In the genomic region with DNA sequence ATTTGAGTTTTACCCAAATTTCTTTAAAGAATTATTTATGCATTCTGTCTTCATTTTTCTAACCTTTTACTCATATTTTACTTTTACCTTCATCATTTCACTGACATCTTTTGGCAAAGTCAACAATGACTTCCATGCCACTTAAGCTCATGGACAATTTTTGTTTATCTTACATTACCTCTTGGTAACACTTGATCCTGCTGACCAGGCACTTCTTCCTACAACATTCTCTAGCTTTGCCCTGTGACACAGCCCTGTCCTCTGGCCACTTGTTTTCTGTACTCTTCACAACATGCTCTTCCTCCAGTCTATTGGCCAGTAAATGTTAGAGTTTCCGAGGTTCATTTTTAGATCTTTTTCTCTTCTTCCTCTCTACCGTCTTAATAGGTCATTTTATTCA, we compare ENCODE assay signal across 29 cellular contexts.
"Had no signal": no experiment of that assay in that cellular context is flagged by ENCODE, and none has a peak within 500 bp of the region (broad histone marks: within the 10 kb centered on the region; RNA-seq: fewer than 3 reads in every experiment).

No MANE protein-coding gene starts in this region.

- H3K36me3 Mint-ChIP-seq: stimulated activated effector memory CD8-positive, alpha-beta T cell treated with anti-CD3 and anti-CD28 coated beads, Interleukin-12 subunit alpha, Interleukin-12 subunit beta, amount 100 ng/mL, for 72 hours; stimulated activated memory B cell treated with anti-CD40 and anti-IgM and Interleukin-4, amounts not matched to agents 10 μg/mL and 1 μg/mL and 100 μg/mL, for 72 hours; stimulated activated naive B cell treated with anti-CD40 and anti-IgM and Interleukin-4, amounts not matched to agents 10 μg/mL and 1 μg/mL and 100 μg/mL, for 72 hours; type B pancreatic cell had no signal

- H3K27me3 ChIP-seq: stomach, suprapubic skin, testis, thyroid gland, tibial artery, tibial nerve, transverse colon, upper lobe of left lung, upper lobe of right lung, uterus, vagina had no signal

- ATAC-seq: stimulated activated effector memory CD8-positive, alpha-beta T cell treated with anti-CD3 and anti-CD28 coated beads, Interleukin-12 subunit alpha, Interleukin-12 subunit beta, amount 100 ng/mL, for 72 hours; stimulated activated memory B cell treated with anti-CD40 and anti-IgM and Interleukin-4, amounts not matched to agents 10 μg/mL and 1 μg/mL and 100 μg/mL, for 72 hours; stimulated activated naive B cell treated with anti-CD40 and anti-IgM and Interleukin-4, amounts not matched to agents 10 μg/mL and 1 μg/mL and 100 μg/mL, for 72 hours; stimulated activated naive CD8-positive, alpha-beta T cell treated with anti-CD3 and anti-CD28 coated beads, Interleukin-15, amount 100 ng/mL, for 72 hours; stimulated activated naive CD8-positive, alpha-beta T cell treated with anti-CD3 and anti-CD28 coated beads, Interleukin-15, Interleukin-2, amounts not matched to agents 100 U/mL and 50 U/mL, for 24 hours; upper lobe of right lung had no signal

- H3K4me3 ChIP-seq: stomach, suprapubic skin, testis, thoracic aorta, thyroid gland, tibial artery, tibial nerve, transverse colon, upper lobe of left lung, upper lobe of right lung, uterus, vagina had no signal

- H3K4me3 Mint-ChIP-seq: stimulated activated effector memory CD8-positive, alpha-beta T cell treated with anti-CD3 and anti-CD28 coated beads, Interleukin-12 subunit alpha, Interleukin-12 subunit beta, amount 100 ng/mL, for 72 hours; stimulated activated memory B cell treated with anti-CD40 and anti-IgM and Interleukin-4, amounts not matched to agents 10 μg/mL and 1 μg/mL and 100 μg/mL, for 72 hours; stimulated activated naive B cell treated with anti-CD40 and anti-IgM and Interleukin-4, amounts not matched to agents 10 μg/mL and 1 μg/mL and 100 μg/mL, for 72 hours; stimulated activated naive CD8-positive, alpha-beta T cell treated with anti-CD3 and anti-CD28 coated beads, Interleukin-15, amount 100 ng/mL, for 72 hours; stimulated activated naive CD8-positive, alpha-beta T cell treated with anti-CD3 and anti-CD28 coated beads, Interleukin-15, Interleukin-2, amounts not matched to agents 100 ng/mL and 50 ng/mL, for 24 hours; type B pancreatic cell had no signal

- FAIRE-seq: urothelium cell line had no signal

- H3K36me3 ChIP-seq: stomach, suprapubic skin, thoracic aorta, thyroid gland, tibial artery, tibial nerve, transverse colon, upper lobe of left lung, upper lobe of right lung, uterus, vagina had no signal

- H3K4me1 ChIP-seq: stomach, suprapubic skin, testis, thyroid gland, tibial artery, tibial nerve, transverse colon, upper lobe of left lung, upper lobe of right lung, uterus, vagina had no signal

- H3K27ac Mint-ChIP-seq: stimulated activated effector memory CD8-positive, alpha-beta T cell treated with anti-CD3 and anti-CD28 coated beads, Interleukin-12 subunit alpha, Interleukin-12 subunit beta, amount 100 ng/mL, for 72 hours; stimulated activated memory B cell treated with anti-CD40 and anti-IgM and Interleukin-4, amounts not matched to agents 10 μg/mL and 1 μg/mL and 100 μg/mL, for 72 hours; stimulated activated naive B cell treated with anti-CD40 and anti-IgM and Interleukin-4, amounts not matched to agents 10 μg/mL and 1 μg/mL and 100 μg/mL, for 72 hours; stimulated activated naive CD8-positive, alpha-beta T cell treated with anti-CD3 and anti-CD28 coated beads, Interleukin-15, amount 100 ng/mL, for 72 hours; stimulated activated naive CD8-positive, alpha-beta T cell treated with anti-CD3 and anti-CD28 coated beads, Interleukin-15, Interleukin-2, amounts not matched to agents 100 ng/mL and 50 ng/mL, for 24 hours; type B pancreatic cell had no signal

- H3K27ac ChIP-seq: stomach, suprapubic skin, testis, thoracic aorta, thyroid gland, tibial artery, tibial nerve, transverse colon, upper lobe of left lung, upper lobe of right lung, uterus, vagina had no signal

- H3K4me1 Mint-ChIP-seq: stimulated activated effector memory CD8-positive, alpha-beta T cell treated with anti-CD3 and anti-CD28 coated beads, Interleukin-12 subunit alpha, Interleukin-12 subunit beta, amount 100 ng/mL, for 72 hours; stimulated activated memory B cell treated with anti-CD40 and anti-IgM and Interleukin-4, amounts not matched to agents 10 μg/mL and 1 μg/mL and 100 μg/mL, for 72 hours; stimulated activated naive B cell treated with anti-CD40 and anti-IgM and Interleukin-4, amounts not matched to agents 10 μg/mL and 1 μg/mL and 100 μg/mL, for 72 hours; stimulated activated naive CD8-positive, alpha-beta T cell treated with anti-CD3 and anti-CD28 coated beads, Interleukin-15, amount 100 ng/mL, for 72 hours had no signal

- DNase-seq: stimulated activated CD4-positive, alpha-beta T cell treated with anti-CD3 and anti-CD28 coated beads, Interleukin-2, amount 100 ng/mL, for 48 hours; stimulated activated CD4-positive, alpha-beta T cell treated with anti-CD3 and anti-CD28 coated beads, Interleukin-4, amount 100 ng/mL, for 1 hour; stimulated activated CD4-positive, alpha-beta T cell treated with anti-CD3 and anti-CD28 coated beads, Interleukin-4, amount 100 ng/mL, for 24 hours; stimulated activated CD4-positive, alpha-beta T cell treated with anti-CD3 and anti-CD28 coated beads, Interleukin-4, amount 100 ng/mL, for 4 hours; stimulated activated CD8-positive, alpha-beta memory T cell treated with anti-CD3 and anti-CD28 coated beads, Interleukin-4, amount 100 ng/mL, for 48 hours; stimulated activated naive B cell treated with anti-CD40 and anti-IgM and Interleukin-4, amounts not matched to agents 10 μg/mL and 1 μg/mL and 100 μg/mL, for 72 hours; stimulated activated naive CD4-positive, alpha-beta T cell; stimulated activated naive CD4-positive, alpha-beta T cell treated with Interleukin-2 at 50 U/mL for 16 hours; stimulated activated naive CD8-positive, alpha-beta T cell treated with anti-CD3 and anti-CD28 coated beads, Interleukin-15, amount 100 ng/mL, for 72 hours; stimulated activated naive CD8-positive, alpha-beta T cell treated with anti-CD3 and anti-CD28 coated beads, Interleukin-15, Interleukin-2, amounts not matched to agents 100 U/mL and 50 U/mL, for 24 hours; stomach; substantia nigra; testis; thyroid gland; tibial artery; transverse colon; trophoblast cell; upper lobe of left lung; upper lobe of right lung; uterus had no signal

- H3K9me3 ChIP-seq: suprapubic skin, testis, thoracic aorta, thyroid gland, transverse colon, upper lobe of right lung, uterus, vagina had no signal
